12 cellular contexts compared by ENCODE assay signal in genomic region chr18:79533146-79533545, GRCh38.
"Had no signal": no experiment of that assay in that cellular context is flagged by ENCODE, and none has a peak within 500 bp of the region (broad histone marks: within the 10 kb centered on the region; RNA-seq: fewer than 3 reads in every experiment).

No MANE protein-coding gene starts in this region.

- H3K27me3 Mint-ChIP-seq: activated CD4-positive, alpha-beta T cell treated with anti-CD3 and anti-CD28 coated beads for 36 hours; activated CD8-positive, alpha-beta T cell treated with anti-CD3 and anti-CD28 coated beads for 36 hours; naive B cell had no signal

- ATAC-seq: activated CD4-positive, alpha-beta T cell treated with anti-CD3 and anti-CD28 coated beads for 36 hours; activated CD8-positive, alpha-beta T cell treated with anti-CD3 and anti-CD28 coated beads for 36 hours; Right ventricle myocardium inferior had no signal

- H3K27ac ChIP-seq: gastrocnemius medialis, stomach, testis had no signal

- H3K4me1 ChIP-seq: gastrocnemius medialis, testis had no signal

- DNase-seq: activated CD4-positive, alpha-beta T cell treated with anti-CD3 and anti-CD28 coated beads for 36 hours; activated CD8-positive, alpha-beta memory T cell treated with anti-CD3 and anti-CD28 coated beads, Interleukin-2, amount 50 U/mL, for 48 hours; activated CD8-positive, alpha-beta T cell treated with anti-CD3 and anti-CD28 coated beads for 36 hours; activated naive CD4-positive, alpha-beta T cell treated with anti-CD3 and anti-CD28 coated beads for 36 hours; erythroblast; gastrocnemius medialis; midbrain; naive B cell; stomach; testis had no signal

- H3K4me3 Mint-ChIP-seq: activated CD4-positive, alpha-beta T cell treated with anti-CD3 and anti-CD28 coated beads for 36 hours; activated CD8-positive, alpha-beta T cell treated with anti-CD3 and anti-CD28 coated beads for 36 hours; activated naive CD4-positive, alpha-beta T cell treated with anti-CD3 and anti-CD28 coated beads for 36 hours; activated T-helper 1 cell treated with anti-CD3 and anti-CD28 coated beads, Interleukin-12 subunit alpha, Interleukin-12 subunit beta, Interleukin-2, Interleukin-4 antibody, amounts not matched to agents 30 ng/mL and 10 ng/mL and 1 ng/mL, durations not matched to agents 14 hours and 24 hours and 36 hours; naive B cell had no signal

- H3K9me3 Mint-ChIP-seq: activated naive CD4-positive, alpha-beta T cell treated with anti-CD3 and anti-CD28 coated beads for 36 hours; activated T-helper 1 cell treated with anti-CD3 and anti-CD28 coated beads, Interleukin-12 subunit alpha, Interleukin-12 subunit beta, Interleukin-2, Interleukin-4 antibody, amounts not matched to agents 30 ng/mL and 10 ng/mL and 1 ng/mL, durations not matched to agents 14 hours and 24 hours and 36 hours had no signal

- H3K27me3 ChIP-seq: gastrocnemius medialis, testis had no signal

- H3K4me3 ChIP-seq: gastrocnemius medialis, stomach, testis had no signal

- H3K9me3 ChIP-seq: gastrocnemius medialis, testis had no signal

- H3K27ac Mint-ChIP-seq: activated CD4-positive, alpha-beta T cell treated with anti-CD3 and anti-CD28 coated beads for 36 hours; activated CD8-positive, alpha-beta T cell treated with anti-CD3 and anti-CD28 coated beads for 36 hours; activated naive CD4-positive, alpha-beta T cell treated with anti-CD3 and anti-CD28 coated beads for 36 hours; activated T-helper 1 cell treated with anti-CD3 and anti-CD28 coated beads, Interleukin-12 subunit alpha, Interleukin-12 subunit beta, Interleukin-2, Interleukin-4 antibody, amounts not matched to agents 30 ng/mL and 10 ng/mL and 1 ng/mL, durations not matched to agents 14 hours and 24 hours and 36 hours had no signal
